In genomic region chr19:35596366-35596999, GRCh38 we compare ENCODE assay signal across 11 cellular contexts. TPM values are rescaled to one million over a fixed set of nuclear protein-coding genes. Genes with fewer than 3 reads are reported as not detected.
A peak's percentile ranks its signal among the peaks of the same experiment; 100 is the strongest.
DNase-seq lines count a peak whose midpoint lies in the region; ATAC-seq, FAIRE-seq and TF ChIP-seq lines count a peak whose summit lies in the region.
"Had no signal": no experiment of that assay in that cellular context is flagged by ENCODE, and none has a peak within 500 bp of the region (broad histone marks: within the 10 kb centered on the region; RNA-seq: fewer than 3 reads in every experiment).

No MANE protein-coding gene starts in this region.

- H2AFZ ChIP-seq in GM12878 (ENCODE audit: control insufficient read depth, low read depth, low read length), result peak overlapping the region; percentile 88

- H4K20me1 ChIP-seq in GM12878 (ENCODE audit: control insufficient read depth, insufficient read depth), result no peaks in the 10 kb centered on the region

- H3K27me3 ChIP-seq in BE2C (peaks cover 16% of the 10 kb centered on the region; the same call in 1 of the 2 replicates), GM12878 (replicated peaks in 1 of 2; ENCODE audit: control insufficient read depth in 2 of 2, insufficient read depth in 2 of 2, low read length in 1 of 2) (no peaks in the 10 kb centered on the region; a peak in 1 of 4 replicates), left lung (peaks cover 0 to 28% of the 10 kb centered on the region in 2 donors)

- WGBS in GM12878 (ENCODE audit: insufficient coverage, insufficient replicate concordance, low lambda C conversion rate, missing lambda C conversion rate), result 0% methylated on average over 4 of the region's 4 CpGs
- 71 to 77% methylated on average over 4 of the region's 4 CpGs for WGBS in lower leg skin, 2 donors

- H3K9ac ChIP-seq in GM12878 (ENCODE audit: control insufficient read depth, insufficient read depth, low read length), result no peak overlapping the region

- no TSS peak for BruUV-seq in GM12878 (replicated peaks; lab: Mats Ljungman, UMichigan)

- H3K4me3 Mint-ChIP-seq in progenitor cell of endocrine pancreas (ENCODE audit: low read depth), result no peak overlapping the region

- RAD21 ChIA-PET in GM12878 (lab: Charles Lee; ENCODE audit: unreplicated experiment), result interaction anchor here (0.9 to 3.4 kb wide), 5 partner anchors 10 to 239 kb away, joined by 3 to 11 read pairs (median 6); partner anchors contain the start of gene COX6B1

- H3K79me2 ChIP-seq in GM12878 (ENCODE audit: control insufficient read depth, insufficient read depth, low read length), result no peaks in the 10 kb centered on the region

- POLR2A ChIA-PET in GM12878 (lab: Charles Lee), result interaction anchor here (0.7 to 3.0 kb wide), 9 partner anchors 12 to 327 kb away, joined by 3 to 16 read pairs (median 5); partner anchors contain the start of genes COX6B1 and HAUS5

- TF ChIP-seq EP300 in GM12878 (IDR thresholded peaks at IDR 0.05; ENCODE audit: borderline replicate concordance in 1 of 2, control insufficient read depth in 1 of 2, low read depth in 2 of 2, low read length in 2 of 2), result peak in 1 of 2 experiments; percentile 46; a peak in 1 of 4 replicates

- no peaks in the 10 kb centered on the region for H3K9me3 ChIP-seq in BE2C
- H3K9me3 ChIP-seq in GM12878 (replicated peaks; ENCODE audit: control insufficient read depth, insufficient read depth, low read length), result no peaks in the 10 kb centered on the region
- H3K9me3 ChIP-seq in left lung, result no peaks in the 10 kb centered on the region

- ATAC-seq in HG03457 (IDR thresholded peaks at IDR 0.05; ENCODE audit: unreplicated experiment), result peak; percentile 69
- peak; percentile 99 for ATAC-seq in GM12878
- no peak for ATAC-seq in left lung

- DNase-seq in BE2C (peak; percentile 50), GM18507 (ENCODE audit: extremely low spot score, insufficient read length, low read depth) (peak; percentile 69), GM12878 (ENCODE audit: low read depth, low spot score) (peak; percentile 51), foreskin melanocyte (no peak), progenitor cell of endocrine pancreas (ENCODE audit: low spot score, unreplicated experiment) (no peak), lower leg skin (ENCODE audit: low spot score in 2 of 2) (no peak), left lung (no peak)
- DNase-seq: effector CD8-positive, alpha-beta T cell; KBM-7 had no signal

- TF ChIP-seq CTCF in BE2C (IDR thresholded peaks at IDR 0.05; ENCODE audit: low read depth, low read length) (no peak), GM12878 (IDR thresholded peaks at IDR 0.05 in 2 of 3, conservative IDR thresholded peaks at IDR 0.05 in 1 of 3; ENCODE audit: control insufficient read depth in 2 of 3, extremely low read depth in 1 of 3, insufficient read depth in 1 of 3, low read depth in 3 of 3, low read length in 3 of 3) (no peak), progenitor cell of endocrine pancreas (IDR thresholded peaks at IDR 0.05; ENCODE audit: unreplicated experiment) (no peak), lower leg skin (IDR thresholded peaks at IDR 0.05) (no peak), left lung (IDR thresholded peaks at IDR 0.05) (no peak)

- H3K27ac Mint-ChIP-seq in progenitor cell of endocrine pancreas, result no peak overlapping the region

- H3K4me1 Mint-ChIP-seq in progenitor cell of endocrine pancreas (ENCODE audit: low read depth), result peaks cover 6% of the 10 kb centered on the region

- no peak for TF ChIP-seq RAD21 in GM12878 (IDR thresholded peaks at IDR 0.05; ENCODE audit: insufficient read depth, low read depth, low read length)

- peaks cover 3% of the 10 kb centered on the region for H3K9me3 Mint-ChIP-seq in progenitor cell of endocrine pancreas (ENCODE audit: low read depth)

- H3K27me3 Mint-ChIP-seq in progenitor cell of endocrine pancreas, result peaks cover 30% of the 10 kb centered on the region

- no peaks in the 10 kb centered on the region for H3K36me3 Mint-ChIP-seq in progenitor cell of endocrine pancreas (ENCODE audit: insufficient read depth)

- no peaks in the 10 kb centered on the region for H3K36me3 ChIP-seq in BE2C
- H3K36me3 ChIP-seq in GM12878 (ENCODE audit: control insufficient read depth in 2 of 2, insufficient read depth in 2 of 2, low read length in 1 of 2), result no peaks in the 10 kb centered on the region
- H3K36me3 ChIP-seq in left lung, result no peaks in the 10 kb centered on the region

- SMC1A ChIA-PET in GM12878 (lab: Charles Lee; ENCODE audit: uncharacterized antibody, unreplicated experiment), result interaction anchor here (1.0 to 2.8 kb wide), 3 partner anchors 11 to 98 kb away, joined by 3 to 14 read pairs (median 3); no protein-coding TSS in a partner anchor

- intact Hi-C loops in GM12878 (cut with micrococcal nuclease; ENCODE audit: unreplicated experiment), result loop anchor here (5.0 kb wide), 1 partner anchor 249 kb away; the partner anchor contains the start of gene FFAR1
- intact Hi-C loops in lower leg skin (cut with DNase I; ENCODE audit: low total_unique reads), result no loop called here
- intact Hi-C loops in left lung (cut with DNase I), result no loop called here

- H3K4me1 ChIP-seq in BE2C (no peaks in the 10 kb centered on the region), GM12878 (ENCODE audit: control insufficient read depth, insufficient read depth, low read length) (no peaks in the 10 kb centered on the region; the same call in none of the 2 replicates), left lung (no peaks in the 10 kb centered on the region)

- H3K27ac ChIP-seq in GM12878 (ENCODE audit: control insufficient read depth, insufficient read depth) (0 out of 2 replicates have a peak overlapping the region, but pooled peaks have one; percentile 13), left lung (no peak overlapping the region)
- H3K27ac ChIP-seq: VCaP had no signal

- CTCF ChIA-PET in GM12878 (lab: Yijun Ruan, JAX), result interaction anchor here (0.6 to 3.2 kb wide), 6 partner anchors 14 to 89 kb away, joined by 3 to 16 read pairs (median 4); partner anchors contain the start of gene HAUS5

- H3K4me3 ChIP-seq in BE2C (ENCODE audit: low read depth, low read length), result peak overlapping the region; percentile 20; the same call in 1 of the 2 replicates
- H3K4me3 ChIP-seq in GM12878, result no peak overlapping the region
- H3K4me3 ChIP-seq in lower leg skin (ENCODE audit: low read depth, poor library complexity, severe bottlenecking), result no peak overlapping the region
- no peak overlapping the region for H3K4me3 ChIP-seq in left lung

- FAIRE-seq in GM18507 (lab: Jason Lieb, UNC) (peak; percentile 89), GM12878 (lab: Jason Lieb, UNC) (peak; percentile 77)

- H3K4me2 ChIP-seq in GM12878 (ENCODE audit: control insufficient read depth, insufficient read depth), result 0 out of 2 replicates have a peak overlapping the region, but pooled peaks have one; percentile 34

- in situ Hi-C loops in GM12878 (cut with MboI), result no loop called here

- TF ChIP-seq POLR2A in GM12878 (IDR thresholded peaks at IDR 0.05; ENCODE audit: low read depth, low read length) (no peak), lower leg skin (IDR thresholded peaks at IDR 0.05) (no peak)

RNA-seq across cellular contexts. Expression of gene PMIS2, which starts 10.5 kb away (rescaled TPM):
- polyA plus RNA-seq in BE2C (2012; ENCODE audit: insufficient read depth, insufficient read length, low read depth), result not detected
- not detected in 2 replicates for total RNA-seq in GM12878 (2013; cell fraction: nucleolus; rRNA removed)
- total RNA-seq in GM12878 (2014; rRNA removed) (not detected in 2 replicates), GM12878 (2014; rRNA removed; fragmentation: Illumina TruSeq; extraction: Trizol) (not detected in 2 replicates), GM12878 (2021) (not detected in 2 replicates), progenitor cell of endocrine pancreas (not detected in 2 replicates), lower leg skin (not detected), left lung (not detected)
- not detected for polyA plus RNA-seq in GM12878 (2011; ENCODE audit: low read depth)
- polyA plus RNA-seq in GM12878 (2011; rRNA removed) (not detected in 2 replicates), GM12878 (2014; fragmentation: Illumina TruSeq; extraction: Trizol) (not detected in 2 replicates), GM12878 (2014; fragmentation: Nextera tagmentation; extraction: Ambion mirVana) (not detected), GM12878 (2014; rRNA removed) (not detected in 2 replicates), GM12878 (2016; fragmentation: Nextera tagmentation; extraction: Ambion mirVana) (not detected)
- polyA plus RNA-seq in GM12878 (2011; cell fraction: cytosol; rRNA removed), result not detected in 2 replicates
- not detected in 2 replicates for polyA plus RNA-seq in GM12878 (2011; cell fraction: nucleus; rRNA removed)
- polyA plus RNA-seq in GM12878 (2012), result not detected in 2 replicates
- not detected in 2 replicates for polyA minus RNA-seq in GM12878 (2011; rRNA and poly(A)+ RNA removed)
- not detected in 2 replicates for polyA minus RNA-seq in GM12878 (2011; cell fraction: cytosol; rRNA and poly(A)+ RNA removed)
- polyA minus RNA-seq in GM12878 (2011; cell fraction: nucleus; rRNA and poly(A)+ RNA removed), result not detected in 2 replicates

RNA-seq across cellular contexts. Expression of gene HAUS5, which starts 16.1 kb away (rescaled TPM):
- polyA plus RNA-seq in BE2C (2012; ENCODE audit: insufficient read depth, insufficient read length, low read depth), result 24.5 TPM
- 30.7 and 33.8 TPM in 2 replicates for total RNA-seq in GM12878 (2013; cell fraction: nucleolus; rRNA removed)
- total RNA-seq in GM12878 (2014; rRNA removed) (25.7 and 28.0 TPM in 2 replicates), GM12878 (2014; rRNA removed; fragmentation: Illumina TruSeq; extraction: Trizol) (8.6 and 8.9 TPM in 2 replicates), GM12878 (2021) (32.6 and 34.9 TPM in 2 replicates), progenitor cell of endocrine pancreas (32.9 and 34.1 TPM in 2 replicates), lower leg skin (10 to 100 TPM in 3 of 4 donors, 1 to 10 TPM in 1; 8.9 to 15.7 (median 12.2) TPM), left lung (10 to 100 TPM; 12.1 to 12.7 TPM)
- 8.7 TPM for polyA plus RNA-seq in GM12878 (2011; ENCODE audit: low read depth)
- polyA plus RNA-seq in GM12878 (2011; rRNA removed) (7.9 and 9.7 TPM in 2 replicates), GM12878 (2014; fragmentation: Illumina TruSeq; extraction: Trizol) (5.1 and 7.6 TPM in 2 replicates), GM12878 (2014; fragmentation: Nextera tagmentation; extraction: Ambion mirVana) (1 to 10 TPM; 3.1 to 3.6 TPM), GM12878 (2014; rRNA removed) (25.5 and 28.5 TPM in 2 replicates), GM12878 (2016; fragmentation: Nextera tagmentation; extraction: Ambion mirVana) (10 to 100 TPM; 31.3 to 32.0 TPM)
- polyA plus RNA-seq in GM12878 (2011; cell fraction: cytosol; rRNA removed), result 8.5 and 13.0 TPM in 2 replicates
- polyA plus RNA-seq in GM12878 (2011; cell fraction: nucleus; rRNA removed), result 114 and 128 TPM in 2 replicates
- polyA plus RNA-seq in GM12878 (2012), result 13.8 and 15.4 TPM in 2 replicates
- polyA minus RNA-seq in GM12878 (2011; rRNA and poly(A)+ RNA removed), result 4.5 and 10.8 TPM in 2 replicates
- 3.6 and 4.8 TPM in 2 replicates for polyA minus RNA-seq in GM12878 (2011; cell fraction: cytosol; rRNA and poly(A)+ RNA removed)
- 12.0 and 20.1 TPM in 2 replicates for polyA minus RNA-seq in GM12878 (2011; cell fraction: nucleus; rRNA and poly(A)+ RNA removed)

RNA-seq across cellular contexts. Expression of gene RBM42, which starts 32.4 kb away (rescaled TPM):
- 220 TPM for polyA plus RNA-seq in BE2C (2012; ENCODE audit: insufficient read depth, insufficient read length, low read depth)
- total RNA-seq in GM12878 (2013; cell fraction: nucleolus; rRNA removed), result 12.9 and 14.1 TPM in 2 replicates
- 53.9 and 58.8 TPM in 2 replicates for total RNA-seq in GM12878 (2014; rRNA removed)
- total RNA-seq in GM12878 (2014; rRNA removed; fragmentation: Illumina TruSeq; extraction: Trizol), result 20.5 and 23.8 TPM in 2 replicates
- 94.6 and 105 TPM in 2 replicates for total RNA-seq in GM12878 (2021)
- polyA plus RNA-seq in GM12878 (2011; ENCODE audit: low read depth), result 10.2 TPM
- 16.6 and 38.3 TPM in 2 replicates for polyA plus RNA-seq in GM12878 (2011; rRNA removed)
- 54.7 and 71.0 TPM in 2 replicates for polyA plus RNA-seq in GM12878 (2011; cell fraction: cytosol; rRNA removed)
- 26.5 and 41.2 TPM in 2 replicates for polyA plus RNA-seq in GM12878 (2011; cell fraction: nucleus; rRNA removed)
- 32.7 and 41.9 TPM in 2 replicates for polyA plus RNA-seq in GM12878 (2012)
- 4.0 and 16.3 TPM in 2 replicates for polyA plus RNA-seq in GM12878 (2014; fragmentation: Illumina TruSeq; extraction: Trizol)
- 10 to 100 TPM in 1 of 2 experiments, 1 to 10 TPM in 1; 4.2 to 11.1 TPM for polyA plus RNA-seq in GM12878 (2014; fragmentation: Nextera tagmentation; extraction: Ambion mirVana)
- 68.4 and 83.3 TPM in 2 replicates for polyA plus RNA-seq in GM12878 (2014; rRNA removed)
- polyA plus RNA-seq in GM12878 (2016; fragmentation: Nextera tagmentation; extraction: Ambion mirVana), result 100 to 1,000 TPM; 105 to 117 TPM
- 12.6 and 22.4 TPM in 2 replicates for polyA minus RNA-seq in GM12878 (2011; rRNA and poly(A)+ RNA removed)
- polyA minus RNA-seq in GM12878 (2011; cell fraction: cytosol; rRNA and poly(A)+ RNA removed), result 17.8 and 20.0 TPM in 2 replicates
- polyA minus RNA-seq in GM12878 (2011; cell fraction: nucleus; rRNA and poly(A)+ RNA removed), result 4.2 and 8.8 TPM in 2 replicates
- total RNA-seq in progenitor cell of endocrine pancreas, result 69.2 and 76.0 TPM in 2 replicates
- 10 to 100 TPM; 64.1 to 82.4 (median 75.5) TPM for total RNA-seq in lower leg skin
- total RNA-seq in left lung, result 10 to 100 TPM; 57.8 to 64.1 TPM

RNA-seq across cellular contexts. Expression of gene ATP4A, which starts 33.0 kb away (rescaled TPM):
- polyA plus RNA-seq in BE2C (2012; ENCODE audit: insufficient read depth, insufficient read length, low read depth), result not detected
- 5.0 and 5.2 TPM in 2 replicates for total RNA-seq in GM12878 (2013; cell fraction: nucleolus; rRNA removed)
- total RNA-seq in GM12878 (2014; rRNA removed) (0.11 TPM in 2 replicates), GM12878 (2014; rRNA removed; fragmentation: Illumina TruSeq; extraction: Trizol) (not detected in 2 replicates), GM12878 (2021) (0.16 and 0.18 TPM in 2 replicates), progenitor cell of endocrine pancreas (0.18 TPM in 1 of 2 replicates, not detected in the other), lower leg skin (not detected), left lung (not detected)
- 1.3 TPM for polyA plus RNA-seq in GM12878 (2011; ENCODE audit: low read depth)
- polyA plus RNA-seq in GM12878 (2011; rRNA removed) (0.69 and 1.5 TPM in 2 replicates), GM12878 (2014; fragmentation: Illumina TruSeq; extraction: Trizol) (0.03 and 0.11 TPM in 2 replicates), GM12878 (2014; fragmentation: Nextera tagmentation; extraction: Ambion mirVana) (under 1 TPM in 1 of 2 experiments, not detected in 1; 0.04 TPM), GM12878 (2014; rRNA removed) (0.09 and 0.20 TPM in 2 replicates), GM12878 (2016; fragmentation: Nextera tagmentation; extraction: Ambion mirVana) (under 1 TPM in 1 of 2 experiments, not detected in 1; 0.13 TPM)
- 1.2 and 3.4 TPM in 2 replicates for polyA plus RNA-seq in GM12878 (2011; cell fraction: cytosol; rRNA removed)
- polyA plus RNA-seq in GM12878 (2011; cell fraction: nucleus; rRNA removed), result 34.3 and 44.4 TPM in 2 replicates
- 2.2 and 2.3 TPM in 2 replicates for polyA plus RNA-seq in GM12878 (2012)
- polyA minus RNA-seq in GM12878 (2011; rRNA and poly(A)+ RNA removed), result 0.88 and 0.93 TPM in 2 replicates
- polyA minus RNA-seq in GM12878 (2011; cell fraction: cytosol; rRNA and poly(A)+ RNA removed), result not detected in 2 replicates
- polyA minus RNA-seq in GM12878 (2011; cell fraction: nucleus; rRNA and poly(A)+ RNA removed), result 1.7 and 2.1 TPM in 2 replicates

RNA-seq across cellular contexts. Expression of gene ETV2, which starts 45.1 kb away (rescaled TPM):
- polyA plus RNA-seq in BE2C (2012; ENCODE audit: insufficient read depth, insufficient read length, low read depth), result 0.94 TPM
- 0.33 TPM in 1 of 2 replicates, not detected in the other for total RNA-seq in GM12878 (2013; cell fraction: nucleolus; rRNA removed)
- total RNA-seq in GM12878 (2014; rRNA removed), result 0.82 and 1.1 TPM in 2 replicates
- 0.18 and 0.22 TPM in 2 replicates for total RNA-seq in GM12878 (2014; rRNA removed; fragmentation: Illumina TruSeq; extraction: Trizol)
- 0.93 and 1.3 TPM in 2 replicates for total RNA-seq in GM12878 (2021)
- not detected for polyA plus RNA-seq in GM12878 (2011; ENCODE audit: low read depth)
- 0.19 and 0.46 TPM in 2 replicates for polyA plus RNA-seq in GM12878 (2011; rRNA removed)
- polyA plus RNA-seq in GM12878 (2011; cell fraction: cytosol; rRNA removed), result 0.63 and 1.2 TPM in 2 replicates
- polyA plus RNA-seq in GM12878 (2011; cell fraction: nucleus; rRNA removed), result 0.64 and 1.2 TPM in 2 replicates
- 0.55 and 0.79 TPM in 2 replicates for polyA plus RNA-seq in GM12878 (2012)
- not detected in 2 replicates for polyA plus RNA-seq in GM12878 (2014; fragmentation: Illumina TruSeq; extraction: Trizol)
- polyA plus RNA-seq in GM12878 (2014; fragmentation: Nextera tagmentation; extraction: Ambion mirVana), result under 1 TPM; 0.10 to 0.13 TPM
- polyA plus RNA-seq in GM12878 (2014; rRNA removed), result 1.2 and 1.4 TPM in 2 replicates
- under 1 TPM; 0.54 to 0.66 TPM for polyA plus RNA-seq in GM12878 (2016; fragmentation: Nextera tagmentation; extraction: Ambion mirVana)
- polyA minus RNA-seq in GM12878 (2011; rRNA and poly(A)+ RNA removed), result not detected in 2 replicates
- polyA minus RNA-seq in GM12878 (2011; cell fraction: cytosol; rRNA and poly(A)+ RNA removed), result not detected in 2 replicates
- 0.48 and 0.77 TPM in 2 replicates for polyA minus RNA-seq in GM12878 (2011; cell fraction: nucleus; rRNA and poly(A)+ RNA removed)
- total RNA-seq in progenitor cell of endocrine pancreas, result 1.0 and 1.3 TPM in 2 replicates
- total RNA-seq in lower leg skin, result 1 to 10 TPM in 3 of 4 donors, not detected in 1; 1.2 to 1.8 (median 1.6) TPM
- 1 to 10 TPM in 1 of 2 donors, under 1 TPM in 1; 0.79 to 1.0 TPM for total RNA-seq in left lung

Comparison
In these comparisons a context has a peak if more than half of its experiments do, and no peak if none do; other contexts are left out.
1. DNase-seq: peak in BE2C (single experiment), GM18507 (single experiment) and GM12878 (single experiment); none in foreskin melanocyte (single experiment), progenitor cell of endocrine pancreas (single experiment), lower leg skin (0 of 2) and left lung (0 of 2).